Comparison of ENCODE assay signal across 26 cellular contexts in the genomic region with DNA sequence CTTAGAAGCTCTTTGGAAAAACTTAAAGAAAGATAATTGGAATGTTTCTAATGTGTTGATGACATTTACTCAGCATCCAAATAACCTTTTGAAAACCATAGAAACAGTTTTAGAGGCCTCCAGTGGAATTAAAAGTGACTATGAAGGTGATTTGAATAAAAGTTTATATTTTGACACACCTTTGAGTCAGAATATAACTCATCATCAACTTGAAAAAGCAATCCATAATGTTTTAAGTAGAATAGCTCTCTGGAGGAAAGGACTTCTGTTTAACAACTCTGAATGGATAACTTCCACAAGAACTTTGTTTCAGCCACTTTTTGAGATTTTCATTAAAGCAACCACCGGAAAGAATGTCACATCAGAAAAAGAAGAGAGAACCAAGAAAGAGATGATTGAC.
"Had no signal": no experiment of that assay in that cellular context is flagged by ENCODE, and none has a peak within 500 bp of the region (broad histone marks: within the 10 kb centered on the region; RNA-seq: fewer than 3 reads in every experiment).

No MANE protein-coding gene starts in this region.

- H3K4me1 Mint-ChIP-seq: memory B cell; mesothelial cell of epicardium; naive B cell; stimulated activated naive B cell treated with anti-CD40 and anti-IgM and Interleukin-4, amounts not matched to agents 10 μg/mL and 1 μg/mL and 100 μg/mL, for 72 hours had no signal

- H3K4me1 ChIP-seq: heart right ventricle, lower lobe of right lung, parathyroid adenoma, right lobe of liver, tibial nerve, upper lobe of right lung, uterus had no signal

- H3K36me3 ChIP-seq: heart right ventricle, lower lobe of right lung, right lobe of liver, thoracic aorta, tibial nerve, upper lobe of right lung, uterus had no signal

- H3K4me3 ChIP-seq: heart right ventricle, lower lobe of right lung, mucosa of descending colon, right lobe of liver, thoracic aorta, tibial nerve, upper lobe of right lung, uterus had no signal

- H3K36me3 Mint-ChIP-seq: memory B cell; mesothelial cell of epicardium; naive B cell; natural killer cell treated with Interleukin-12 subunit alpha and Interleukin-12 subunit beta and Interleukin-15 and Interleukin-18, amount 100 ng/mL, for 72 hours; stimulated activated naive B cell treated with anti-CD40 and anti-IgM and Interleukin-4, amounts not matched to agents 10 μg/mL and 1 μg/mL and 100 μg/mL, for 72 hours had no signal

- H3K27ac ChIP-seq: heart right ventricle, lower lobe of right lung, parathyroid adenoma, right lobe of liver, thoracic aorta, tibial nerve, upper lobe of right lung, uterus had no signal

- H3K79me2 ChIP-seq: parathyroid adenoma had no signal

- H3K9ac ChIP-seq: parathyroid adenoma had no signal

- H3K27me3 Mint-ChIP-seq: progenitor cell of endocrine pancreas; stimulated activated naive CD8-positive, alpha-beta T cell treated with anti-CD3 and anti-CD28 coated beads, Interleukin-15, Interleukin-2, amounts not matched to agents 100 ng/mL and 50 ng/mL, for 24 hours had no signal

- H3K4me3 Mint-ChIP-seq: effector memory CD8-positive, alpha-beta T cell; memory B cell; mesothelial cell of epicardium; naive B cell; natural killer cell treated with Interleukin-12 subunit alpha and Interleukin-12 subunit beta and Interleukin-15 and Interleukin-18, amount 100 ng/mL, for 72 hours; neural crest cell; stimulated activated naive B cell treated with anti-CD40 and anti-IgM and Interleukin-4, amounts not matched to agents 10 μg/mL and 1 μg/mL and 100 μg/mL, for 72 hours; stimulated activated naive CD8-positive, alpha-beta T cell treated with anti-CD3 and anti-CD28 coated beads, Interleukin-15, Interleukin-2, amounts not matched to agents 100 ng/mL and 50 ng/mL, for 24 hours had no signal

- DNase-seq: cortex of kidney; effector memory CD8-positive, alpha-beta T cell; glutamatergic neuron; heart right ventricle; hippocampal formation; islet precursor cell; left ventricle myocardium superior; lower lobe of right lung; mucosa of descending colon; naive B cell; right lobe of liver; small intestine; stimulated activated CD4-positive, alpha-beta T cell treated with anti-CD3 and anti-CD28 coated beads, Interleukin-2, amount 100 ng/mL, for 48 hours; stimulated activated naive B cell treated with anti-CD40 and anti-IgM and Interleukin-4, amounts not matched to agents 10 μg/mL and 1 μg/mL and 100 μg/mL, for 72 hours; upper lobe of right lung; uterus had no signal

- H3K27ac Mint-ChIP-seq: effector memory CD8-positive, alpha-beta T cell; memory B cell; mesothelial cell of epicardium; naive B cell; natural killer cell treated with Interleukin-12 subunit alpha and Interleukin-12 subunit beta and Interleukin-15 and Interleukin-18, amount 100 ng/mL, for 72 hours; progenitor cell of endocrine pancreas; stimulated activated naive B cell treated with anti-CD40 and anti-IgM and Interleukin-4, amounts not matched to agents 10 μg/mL and 1 μg/mL and 100 μg/mL, for 72 hours; stimulated activated naive CD8-positive, alpha-beta T cell treated with anti-CD3 and anti-CD28 coated beads, Interleukin-15, Interleukin-2, amounts not matched to agents 100 ng/mL and 50 ng/mL, for 24 hours had no signal

- H3K9me3 Mint-ChIP-seq: effector memory CD8-positive, alpha-beta T cell; memory B cell; mesothelial cell of epicardium; natural killer cell treated with Interleukin-12 subunit alpha and Interleukin-12 subunit beta and Interleukin-15 and Interleukin-18, amount 100 ng/mL, for 72 hours; stimulated activated naive CD8-positive, alpha-beta T cell treated with anti-CD3 and anti-CD28 coated beads, Interleukin-15, Interleukin-2, amounts not matched to agents 100 ng/mL and 50 ng/mL, for 24 hours had no signal

- H3K27me3 ChIP-seq: heart right ventricle, neutrophil, right lobe of liver, tibial nerve, upper lobe of right lung, uterus had no signal

- H3K9me3 ChIP-seq: heart right ventricle, lower lobe of right lung, mucosa of descending colon, neutrophil, right lobe of liver, thoracic aorta, tibial nerve, upper lobe of right lung, uterus had no signal

- ATAC-seq: effector memory CD8-positive, alpha-beta T cell; heart right ventricle; left ventricle myocardium superior; lower lobe of right lung; mucosa of descending colon; right lobe of liver; stimulated activated naive B cell treated with anti-CD40 and anti-IgM and Interleukin-4, amounts not matched to agents 10 μg/mL and 1 μg/mL and 100 μg/mL, for 72 hours; upper lobe of right lung had no signal

- H2AFZ ChIP-seq: parathyroid adenoma had no signal
